ENCODE assay signal across 11 cellular contexts in genomic region chr10:8051851-8052257, GRCh38. TPM values are rescaled to one million over a fixed set of nuclear protein-coding genes. Genes with fewer than 3 reads are reported as not detected.
DNase-seq lines count a peak whose midpoint lies in the region; ATAC-seq and TF ChIP-seq lines count a peak whose summit lies in the region.
"Had no signal": no experiment of that assay in that cellular context is flagged by ENCODE, and none has a peak within 500 bp of the region (broad histone marks: within the 10 kb centered on the region; RNA-seq: fewer than 3 reads in every experiment).

No MANE protein-coding gene starts in this region.

- no peaks in the 10 kb centered on the region for H3K9me2 ChIP-seq in hepatocyte (replicated peaks; ENCODE audit: insufficient read depth)

- H4K20me1 ChIP-seq in hepatocyte (ENCODE audit: insufficient read depth, poor library complexity, severe bottlenecking): no peaks in the 10 kb centered on the region

- H3K4me3 ChIP-seq in hepatocyte: no peak overlapping the region
- peak overlapping the region; percentile 65 for H3K4me3 ChIP-seq in psoas muscle
- no peak overlapping the region for H3K4me3 ChIP-seq in HAP-1

- H3K4me1 Mint-ChIP-seq in activated CD4-positive, alpha-beta T cell treated with anti-CD3 and anti-CD28 coated beads, Interleukin-2, amount 10 ng/mL, durations not matched to agents 24 days and 14 days: peaks cover 23% of the 10 kb centered on the region
- peaks cover 28% of the 10 kb centered on the region for H3K4me1 Mint-ChIP-seq in T-helper 2 cell treated with Interferon-gamma antibody and Interleukin-4, amounts not matched to agents 5 μg/mL and 100 μg/mL, for 36 hours (ENCODE audit: low read depth)

- peak overlapping the region; percentile 91 for H3K4me2 ChIP-seq in hepatocyte

- no peaks in the 10 kb centered on the region for H3K9me3 Mint-ChIP-seq in activated CD4-positive, alpha-beta T cell treated with anti-CD3 and anti-CD28 coated beads, Interleukin-2, amount 10 ng/mL, durations not matched to agents 24 days and 14 days
- H3K9me3 Mint-ChIP-seq in T-helper 2 cell treated with Interferon-gamma antibody and Interleukin-4, amounts not matched to agents 5 μg/mL and 100 μg/mL, for 36 hours: no peaks in the 10 kb centered on the region
- H3K9me3 Mint-ChIP-seq: activated naive CD4-positive, alpha-beta T cell treated with anti-CD3 and anti-CD28 coated beads, Interleukin-2, amount 50 U/mL, for 72 hours had no signal

- peaks cover 6% of the 10 kb centered on the region for H3K79me2 ChIP-seq in hepatocyte

- no peak for ATAC-seq in psoas muscle
- ATAC-seq in HG03175 (IDR thresholded peaks at IDR 0.05; ENCODE audit: unreplicated experiment): no peak
- ATAC-seq: activated naive CD4-positive, alpha-beta T cell treated with anti-CD3 and anti-CD28 coated beads, Interleukin-2, amount 50 U/mL, for 72 hours had no signal

- peaks cover 36% of the 10 kb centered on the region for H3K4me1 ChIP-seq in hepatocyte (ENCODE audit: insufficient read depth)
- H3K4me1 ChIP-seq in psoas muscle: peaks cover 37% of the 10 kb centered on the region
- peaks cover 22% of the 10 kb centered on the region for H3K4me1 ChIP-seq in HAP-1

- DNase-seq in activated CD4-positive, alpha-beta T cell treated with anti-CD3 and anti-CD28 coated beads, Interleukin-2, amount 10 ng/mL, durations not matched to agents 24 days and 14 days: peak; percentile 61
- DNase-seq in activated CD4-positive, alpha-beta T cell treated with anti-CD3 and anti-CD28 coated beads for 1 hour: no peak
- peak; percentile 68 for DNase-seq in T-helper 2 cell treated with Interferon-gamma antibody and Interleukin-4, amounts not matched to agents 5 μg/mL and 100 μg/mL, for 36 hours (ENCODE audit: low spot score)
- DNase-seq in hepatocyte (ENCODE audit: low spot score) (peak; percentile 51), psoas muscle (no peak), HAP-1 (ENCODE audit: low spot score in 2 of 2) (no peak), NCI-H345 (lab: John Stamatoyannopoulos, UW) (no peak)
- DNase-seq: HCEC 1CT, NCI-H1048 had no signal

- H2AFZ ChIP-seq in hepatocyte: peak overlapping the region; percentile 28

- WGBS in hepatocyte (ENCODE audit: low lambda C conversion rate, missing lambda C conversion rate): 14% methylated on average over 7 of the region's 29 CpGs
- 1 to 6% (median 4%) methylated on average over 15 to 29 of the region's 29 CpGs for WGBS in psoas muscle, 3 donors

- H3K27ac ChIP-seq in hepatocyte: peak overlapping the region; percentile 38
- H3K27ac ChIP-seq in psoas muscle: no peak overlapping the region

- H3K27ac Mint-ChIP-seq in activated CD4-positive, alpha-beta T cell treated with anti-CD3 and anti-CD28 coated beads, Interleukin-2, amount 10 ng/mL, durations not matched to agents 24 days and 14 days: peak overlapping the region; percentile 53
- peak overlapping the region; percentile 93 for H3K27ac Mint-ChIP-seq in T-helper 2 cell treated with Interferon-gamma antibody and Interleukin-4, amounts not matched to agents 5 μg/mL and 100 μg/mL, for 36 hours

- H3K36me3 Mint-ChIP-seq in activated CD4-positive, alpha-beta T cell treated with anti-CD3 and anti-CD28 coated beads, Interleukin-2, amount 10 ng/mL, durations not matched to agents 24 days and 14 days (ENCODE audit: low read depth): peaks cover 20% of the 10 kb centered on the region
- H3K36me3 Mint-ChIP-seq in T-helper 2 cell treated with Interferon-gamma antibody and Interleukin-4, amounts not matched to agents 5 μg/mL and 100 μg/mL, for 36 hours (ENCODE audit: low read depth): peaks cover 44% of the 10 kb centered on the region

- peak overlapping the region; percentile 90 for H3K4me3 Mint-ChIP-seq in activated CD4-positive, alpha-beta T cell treated with anti-CD3 and anti-CD28 coated beads, Interleukin-2, amount 10 ng/mL, durations not matched to agents 24 days and 14 days
- H3K4me3 Mint-ChIP-seq in T-helper 2 cell treated with Interferon-gamma antibody and Interleukin-4, amounts not matched to agents 5 μg/mL and 100 μg/mL, for 36 hours: peak overlapping the region; percentile 92

- no peaks in the 10 kb centered on the region for H3K9me3 ChIP-seq in hepatocyte (ENCODE audit: low read depth)
- no peaks in the 10 kb centered on the region for H3K9me3 ChIP-seq in psoas muscle
- no peaks in the 10 kb centered on the region for H3K9me3 ChIP-seq in HAP-1

- peaks cover 91% of the 10 kb centered on the region for H3K27me3 ChIP-seq in hepatocyte
- H3K27me3 ChIP-seq in psoas muscle (ENCODE audit: insufficient read depth in 3 of 3, low read length in 2 of 3): peaks cover 0 to 100% (median 53%) of the 10 kb centered on the region in 3 donors
- H3K27me3 ChIP-seq in HAP-1 (ENCODE audit: low read depth): no peaks in the 10 kb centered on the region

- H3K27me3 Mint-ChIP-seq in activated CD4-positive, alpha-beta T cell treated with anti-CD3 and anti-CD28 coated beads, Interleukin-2, amount 10 ng/mL, durations not matched to agents 24 days and 14 days: peaks cover 38% of the 10 kb centered on the region
- H3K27me3 Mint-ChIP-seq in T-helper 2 cell treated with Interferon-gamma antibody and Interleukin-4, amounts not matched to agents 5 μg/mL and 100 μg/mL, for 36 hours (ENCODE audit: low read depth): peaks cover 9% of the 10 kb centered on the region

- H3K36me3 ChIP-seq in hepatocyte (replicated peaks; ENCODE audit: insufficient read depth, low read depth) (no peaks in the 10 kb centered on the region), psoas muscle (ENCODE audit: insufficient read depth in 1 of 2, low read depth in 1 of 2) (no peaks in the 10 kb centered on the region), HAP-1 (replicated peaks) (no peaks in the 10 kb centered on the region)

- intact Hi-C loops in activated CD4-positive, alpha-beta T cell treated with anti-CD3 and anti-CD28 coated beads, Interleukin-2, amount 10 ng/mL, durations not matched to agents 24 days and 14 days (cut with micrococcal nuclease): loop anchor here (1.0 to 10.0 kb wide), 7 partner anchors 10 to 1040 kb away; partner anchors contain the start of gene TAF3
- intact Hi-C loops in psoas muscle (cut with DNase I): no loop called here

- in situ Hi-C loops in HAP-1 (cut with MboI; ENCODE audit: low sequenced_read_pairs): no loop called here

- TF ChIP-seq CTCF in hepatocyte (IDR thresholded peaks at IDR 0.05; ENCODE audit: poor library complexity): no peak
- no peak for TF ChIP-seq CTCF in psoas muscle (IDR thresholded peaks at IDR 0.05)

RNA-seq across cellular contexts. Expression of gene GATA3, which starts 2.6 kb away (rescaled TPM):
- 79.7 and 81.0 TPM in 2 replicates for total RNA-seq in activated CD4-positive, alpha-beta T cell treated with anti-CD3 and anti-CD28 coated beads, Interleukin-2, amount 10 ng/mL, durations not matched to agents 24 days and 14 days
- total RNA-seq in hepatocyte (0.96 and 2.4 TPM in 2 replicates), psoas muscle (1 to 10 TPM in 2 of 4 donors, under 1 TPM in 2; 0.64 to 1.8 (median 0.89) TPM)
- polyA plus RNA-seq in hepatocyte (15.4 and 27.1 TPM in 2 replicates), psoas muscle (1 to 10 TPM in 1 of 3 donors, under 1 TPM in 2; 0.64 to 1.2 (median 0.74) TPM)

Comparison
In these comparisons a context has a peak if more than half of its experiments do, and no peak if none do; other contexts are left out.
1. DNase-seq: peak in activated CD4-positive, alpha-beta T cell treated with anti-CD3 and anti-CD28 coated beads, Interleukin-2, amount 10 ng/mL, durations not matched to agents 24 days and 14 days (single experiment), T-helper 2 cell treated with Interferon-gamma antibody and Interleukin-4, amounts not matched to agents 5 μg/mL and 100 μg/mL, for 36 hours (single experiment) and hepatocyte (single experiment); none in activated CD4-positive, alpha-beta T cell treated with anti-CD3 and anti-CD28 coated beads for 1 hour (single experiment), psoas muscle (0 of 2), HAP-1 (0 of 2) and NCI-H345 (single experiment).
2. RNA of gene GATA3, which starts 2.6 kb away (total RNA-seq): 79.7 to 81.0 TPM in activated CD4-positive, alpha-beta T cell treated with anti-CD3 and anti-CD28 coated beads, Interleukin-2, amount 10 ng/mL, durations not matched to agents 24 days and 14 days; 0.96 to 2.4 TPM in hepatocyte and 0.64 to 1.8 TPM in psoas muscle; every median in the first group is over 10 times any median in the second.